In the genomic region with DNA sequence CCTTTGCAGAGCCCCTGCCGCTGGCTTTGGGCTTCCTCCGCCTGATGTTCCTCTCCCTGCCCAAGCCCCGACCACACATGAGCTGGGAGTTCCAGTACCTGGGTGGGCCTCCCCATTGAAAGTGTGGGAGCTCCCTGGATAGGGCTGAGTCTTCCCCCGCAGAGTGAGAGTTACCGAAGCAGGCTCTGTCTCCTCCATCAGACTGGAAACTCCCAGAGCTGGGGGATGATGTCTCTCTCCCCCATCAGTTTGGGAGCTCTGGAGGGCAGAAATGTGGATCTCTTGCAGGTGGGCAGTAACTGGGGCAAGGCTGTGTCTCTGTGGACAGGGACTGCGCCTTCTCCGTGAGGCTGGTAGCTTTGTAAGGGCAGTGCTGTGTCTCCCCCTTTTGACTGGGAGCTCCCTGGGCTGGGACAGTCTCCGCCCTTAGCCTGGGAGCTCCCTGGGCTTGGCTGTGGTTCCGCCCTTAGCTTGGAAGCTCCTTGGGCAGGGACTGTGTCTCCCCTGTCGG, we compare ENCODE assay signal across 8 cellular contexts. TPM values are rescaled to one million over a fixed set of nuclear protein-coding genes. Genes with fewer than 3 reads are reported as not detected.
DNase-seq lines count a peak whose midpoint lies in the region; ATAC-seq, FAIRE-seq and TF ChIP-seq lines count a peak whose summit lies in the region.

No MANE protein-coding gene starts in this region.

- CTCF ChIA-PET in Calu3 (lab: Charles Lee) (interaction anchor here (0.6 to 0.9 kb wide), 2 partner anchors 74 to 161 kb away, joined by 3 to 4 read pairs; no protein-coding TSS in a partner anchor), mammary epithelial cell (lab: Charles Lee; ENCODE audit: low non-redundant PET) (interaction anchor here (0.7 kb wide), 1 partner anchor 356 kb away, joined by 10 read pairs; no protein-coding TSS in a partner anchor), HEK293T (lab: Yijun Ruan, JAX) (interaction anchor here (0.9 to 1.7 kb wide), 2 partner anchors 17 to 120 kb away, joined by 3 read pairs; partner anchors contain the start of gene MISP3)

- no peaks in the 10 kb centered on the region for H3K27me3 Mint-ChIP-seq in Calu3 (ENCODE audit: unreplicated experiment)

- H4K20me1 ChIP-seq in MM.1S (ENCODE audit: insufficient read depth, low read length): no peaks in the 10 kb centered on the region
- H4K20me1 ChIP-seq in mammary epithelial cell (ENCODE audit: insufficient read depth, low read length): no peaks in the 10 kb centered on the region
- H4K20me1 ChIP-seq in keratinocyte (ENCODE audit: control insufficient read depth, extremely low read depth, insufficient read depth, low read length): no peaks in the 10 kb centered on the region

- H3K27ac ChIP-seq in MM.1S (ENCODE audit: low read length): no peak overlapping the region
- peak overlapping the region; percentile 30 for H3K27ac ChIP-seq in mammary epithelial cell (ENCODE audit: insufficient read depth, low read depth, low read length)
- H3K27ac ChIP-seq in keratinocyte (ENCODE audit: control insufficient read depth, insufficient read depth, low read length): peak overlapping the region; percentile 46

- dilution Hi-C loops in mammary epithelial cell (cut with HindIII; ENCODE audit: low sequenced_read_pairs) (loop anchor here (5.0 kb wide), 4 partner anchors 44 to 459 kb away; no protein-coding TSS in a partner anchor), keratinocyte (cut with MboI; ENCODE audit: extremely low pct_ligation_motif_present, low sequenced_read_pairs) (no loop called here)

- POLR2A ChIA-PET in HEK293T (lab: Yijun Ruan, JAX): interaction anchor here (0.5 to 2.4 kb wide), 10 partner anchors 14 to 544 kb away, joined by 3 to 9 read pairs (median 4); partner anchors contain the start of genes IL27RA, MISP3, PODNL1 and RFX1

- in situ Hi-C loops in mammary epithelial cell (cut with MboI; ENCODE audit: low sequenced_read_pairs in 2 of 2): no loop called here

- no peaks in the 10 kb centered on the region for H3K9me3 Mint-ChIP-seq in Calu3 (ENCODE audit: low read depth, unreplicated experiment)

- H3K4me3 Mint-ChIP-seq in Calu3 (ENCODE audit: low read depth, unreplicated experiment): peak overlapping the region; percentile 73

- peak overlapping the region; percentile 39 for H3K27ac Mint-ChIP-seq in Calu3 (ENCODE audit: unreplicated experiment)

- no peaks in the 10 kb centered on the region for H3K27me3 ChIP-seq in MM.1S (replicated peaks; ENCODE audit: insufficient read depth, low read length)
- no peaks in the 10 kb centered on the region for H3K27me3 ChIP-seq in mammary epithelial cell (ENCODE audit: insufficient read depth, low read length)
- no peaks in the 10 kb centered on the region for H3K27me3 ChIP-seq in keratinocyte (ENCODE audit: control insufficient read depth, extremely low read depth, insufficient read depth, low read length)

- H3K9ac ChIP-seq in MM.1S (ENCODE audit: low read length): peak overlapping the region; percentile 80
- peak overlapping the region; percentile 60 for H3K9ac ChIP-seq in mammary epithelial cell (ENCODE audit: insufficient read depth, low read length)
- H3K9ac ChIP-seq in keratinocyte (ENCODE audit: control insufficient read depth, extremely low read depth, insufficient read depth, low read length): peak overlapping the region; percentile 72

- TF ChIP-seq CTCF in Calu3 (IDR thresholded peaks at IDR 0.05; ENCODE audit: unreplicated experiment): no peak
- 0 out of 2 replicates have a peak, but pooled peaks have one; percentile 5 for TF ChIP-seq CTCF in MM.1S (IDR thresholded peaks at IDR 0.05; ENCODE audit: low read length)
- peak; percentile 16 to 50 for TF ChIP-seq CTCF in mammary epithelial cell (conservative IDR thresholded peaks at IDR 0.05 in 1 of 2, IDR thresholded peaks at IDR 0.05 in 1 of 2; ENCODE audit: extremely low read depth in 1 of 2, insufficient read depth in 1 of 2, low read depth in 1 of 2, low read length in 2 of 2)
- TF ChIP-seq CTCF in keratinocyte (optimal IDR thresholded peaks at IDR 0.05 in 1 of 3, IDR thresholded peaks at IDR 0.05 in 1 of 3, conservative IDR thresholded peaks at IDR 0.05 in 1 of 3; ENCODE audit: extremely low read depth in 1 of 3, insufficient read depth in 2 of 3, low read length in 3 of 3): peak in 2 of 3 experiments; percentile 17 to 69

- no TSS peak for BruUV-seq in Calu3 (replicated peaks; lab: Mats Ljungman, UMichigan)
- BruUV-seq in mammary epithelial cell (replicated peaks; lab: Mats Ljungman, UMichigan): TSS peak; percentile 46

- H2AFZ ChIP-seq in MM.1S (ENCODE audit: low read length) (no peak overlapping the region), mammary epithelial cell (ENCODE audit: low read depth, low read length) (peak overlapping the region; percentile 6), keratinocyte (ENCODE audit: control insufficient read depth, low read length) (no peak overlapping the region)

- H3K9me2 ChIP-seq in MM.1S (replicated peaks; ENCODE audit: insufficient read depth, low read length): no peaks in the 10 kb centered on the region

- DNase-seq in Calu3 (peak; percentile 27), MM.1S (no peak), mammary epithelial cell (peak; percentile 71), keratinocyte (ENCODE audit: low read depth, low spot score) (no peak), HEK293T (ENCODE audit: extremely low spot score) (no peak)
- DNase-seq in stimulated activated naive CD8-positive, alpha-beta T cell treated with anti-CD3 and anti-CD28 coated beads, Interleukin-15, Interleukin-2, amounts not matched to agents 100 U/mL and 50 U/mL, for 24 hours: peak; percentile 15

- H3F3A ChIP-seq in MM.1S (ENCODE audit: insufficient read depth, low read length): no peaks in the 10 kb centered on the region

- H3K4me1 Mint-ChIP-seq in Calu3 (ENCODE audit: low read depth, unreplicated experiment): no peaks in the 10 kb centered on the region

- H3K4me3 ChIP-seq in MM.1S (ENCODE audit: low read length) (peak overlapping the region; percentile 80), mammary epithelial cell (replicated peaks in 1 of 3; ENCODE audit: insufficient read depth in 1 of 3, low read depth in 2 of 3, low read length in 3 of 3) (peak overlapping the region; percentile 47 to 86 (median 84)), keratinocyte (ENCODE audit: control insufficient read depth in 2 of 3, extremely low read depth in 1 of 3, insufficient read depth in 2 of 3, low read depth in 1 of 3, low read length in 3 of 3) (peak overlapping the region; percentile 62 to 99 (median 78))

- no peaks in the 10 kb centered on the region for H3K36me3 ChIP-seq in MM.1S (replicated peaks; ENCODE audit: insufficient read depth, low read length)
- H3K36me3 ChIP-seq in mammary epithelial cell (ENCODE audit: insufficient read depth, low read length): no peaks in the 10 kb centered on the region
- H3K36me3 ChIP-seq in keratinocyte (ENCODE audit: control insufficient read depth in 2 of 2, extremely low read depth in 1 of 2, insufficient read depth in 2 of 2, low read length in 2 of 2): peaks cover 16 to 23% of the 10 kb centered on the region in 2 experiments

- no peaks in the 10 kb centered on the region for H3K9me3 ChIP-seq in MM.1S (replicated peaks; ENCODE audit: insufficient read depth, low read length)
- no peaks in the 10 kb centered on the region for H3K9me3 ChIP-seq in mammary epithelial cell (replicated peaks; ENCODE audit: insufficient read depth, low read length)
- no peaks in the 10 kb centered on the region for H3K9me3 ChIP-seq in keratinocyte (ENCODE audit: control insufficient read depth, low read depth, low read length)

- peak; percentile 77 for FAIRE-seq in keratinocyte (lab: Jason Lieb, UNC)

- H3K4me2 ChIP-seq in MM.1S (ENCODE audit: low read depth, low read length): peak overlapping the region; percentile 93
- H3K4me2 ChIP-seq in mammary epithelial cell (ENCODE audit: insufficient read depth, low read depth, low read length): peak overlapping the region; percentile 80
- peak overlapping the region; percentile 87 for H3K4me2 ChIP-seq in keratinocyte (ENCODE audit: control insufficient read depth, extremely low read depth, insufficient read depth, low read depth, low read length)

- 3% methylated on average over 8 of the region's 10 CpGs for WGBS in mammary epithelial cell (ENCODE audit: low coverage, missing lambda C conversion rate)

- H3K4me1 ChIP-seq in MM.1S (ENCODE audit: low read length) (peaks cover 10% of the 10 kb centered on the region), mammary epithelial cell (ENCODE audit: insufficient read depth, low read length) (peaks cover 11% of the 10 kb centered on the region), keratinocyte (ENCODE audit: control insufficient read depth, extremely low read depth, insufficient read depth, low read length) (peaks cover 9% of the 10 kb centered on the region)

- H3K9me1 ChIP-seq in keratinocyte (ENCODE audit: control insufficient read depth, extremely low read depth, insufficient read depth, low read length): no peaks in the 10 kb centered on the region

- H3K79me2 ChIP-seq in MM.1S (ENCODE audit: low read length): peaks cover 21% of the 10 kb centered on the region
- H3K79me2 ChIP-seq in mammary epithelial cell (ENCODE audit: insufficient read depth, low read length): peaks cover 39% of the 10 kb centered on the region
- H3K79me2 ChIP-seq in keratinocyte (ENCODE audit: control insufficient read depth, insufficient read depth, low read length): peaks cover 19% of the 10 kb centered on the region

- no peak for ATAC-seq in stimulated activated naive CD8-positive, alpha-beta T cell treated with anti-CD3 and anti-CD28 coated beads, Interleukin-15, Interleukin-2, amounts not matched to agents 100 U/mL and 50 U/mL, for 24 hours
- no peak for ATAC-seq in GM21723 (IDR thresholded peaks at IDR 0.05; ENCODE audit: unreplicated experiment)
- ATAC-seq in HG02885 (IDR thresholded peaks at IDR 0.05; ENCODE audit: poor library complexity, unreplicated experiment): no peak

- peaks cover 35% of the 10 kb centered on the region for H3K36me3 Mint-ChIP-seq in Calu3 (ENCODE audit: insufficient read depth, unreplicated experiment)

- intact Hi-C loops in Calu3 (cut with micrococcal nuclease; ENCODE audit: unreplicated experiment) (no loop called here), mammary epithelial cell (cut with micrococcal nuclease) (loop anchor here (1.0 to 5.0 kb wide), 3 partner anchors 46 to 119 kb away; partner anchors contain the start of genes BRME1, CC2D1A and MISP3)

RNA-seq across cellular contexts. Expression of gene DCAF15, which starts 0.8 kb away (rescaled TPM):
- total RNA-seq in Calu3 (2022) (34.0 and 35.5 TPM in 2 replicates), mammary epithelial cell (10 to 100 TPM; 15.2 to 31.3 TPM)
- polyA plus RNA-seq in mammary epithelial cell (34.4 TPM), keratinocyte (15.1 to 22.2 TPM (median 18.7 TPM) in 3 replicates)
- polyA minus RNA-seq in mammary epithelial cell (12.9 TPM), keratinocyte (18.4 to 36.6 TPM (median 22.3 TPM) in 3 replicates)
- polyA plus RNA-seq in keratinocyte (2011; ENCODE audit: low read depth): 7.4 TPM
- 5.6 and 12.1 TPM in 2 replicates for polyA plus RNA-seq in keratinocyte (2011; cell fraction: cytosol; rRNA removed)
- 41.5 and 54.4 TPM in 2 replicates for polyA plus RNA-seq in keratinocyte (2011; cell fraction: nucleus; rRNA removed)
- 18.5 and 20.1 TPM in 2 replicates for polyA plus RNA-seq in keratinocyte (2012; ENCODE audit: low replicate concordance)
- 8.8 TPM for polyA minus RNA-seq in keratinocyte (2011; cell fraction: cytosol; rRNA and poly(A)+ RNA removed)
- polyA minus RNA-seq in keratinocyte (2011; cell fraction: nucleus; rRNA and poly(A)+ RNA removed): 13.2 and 17.0 TPM in 2 replicates

RNA-seq across cellular contexts. Expression of gene PODNL1, which starts 14.9 kb away (rescaled TPM):
- not detected in 2 replicates for total RNA-seq in Calu3 (2022)
- 1 to 10 TPM; 3.8 to 7.1 TPM for total RNA-seq in mammary epithelial cell
- polyA plus RNA-seq in mammary epithelial cell: 3.6 TPM
- polyA minus RNA-seq in mammary epithelial cell: not detected
- polyA plus RNA-seq in keratinocyte: 1.0 to 2.1 TPM (median 1.5 TPM) in 3 replicates
- 1.7 TPM for polyA plus RNA-seq in keratinocyte (2011; ENCODE audit: low read depth)
- polyA plus RNA-seq in keratinocyte (2011; cell fraction: cytosol; rRNA removed): 1.9 and 3.1 TPM in 2 replicates
- polyA plus RNA-seq in keratinocyte (2011; cell fraction: nucleus; rRNA removed): 3.1 and 4.3 TPM in 2 replicates
- 2.2 and 3.9 TPM in 2 replicates for polyA plus RNA-seq in keratinocyte (2012; ENCODE audit: low replicate concordance)
- polyA minus RNA-seq in keratinocyte: 0.45 to 2.1 TPM (median 0.85 TPM) in 3 replicates
- 4.0 TPM for polyA minus RNA-seq in keratinocyte (2011; cell fraction: cytosol; rRNA and poly(A)+ RNA removed)
- 1.5 and 2.0 TPM in 2 replicates for polyA minus RNA-seq in keratinocyte (2011; cell fraction: nucleus; rRNA and poly(A)+ RNA removed)

RNA-seq across cellular contexts. Expression of gene CC2D1A, which starts 47.1 kb away (rescaled TPM):
- total RNA-seq in Calu3 (2022): 37.2 and 41.7 TPM in 2 replicates
- 10 to 100 TPM; 31.7 to 58.8 TPM for total RNA-seq in mammary epithelial cell
- 21.0 TPM for polyA plus RNA-seq in mammary epithelial cell
- 16.1 TPM for polyA minus RNA-seq in mammary epithelial cell
- polyA plus RNA-seq in keratinocyte: 11.2 to 15.6 TPM (median 14.7 TPM) in 3 replicates
- 33.3 TPM for polyA plus RNA-seq in keratinocyte (2011; ENCODE audit: low read depth)
- 6.7 and 13.2 TPM in 2 replicates for polyA plus RNA-seq in keratinocyte (2011; cell fraction: cytosol; rRNA removed)
- 36.5 and 49.5 TPM in 2 replicates for polyA plus RNA-seq in keratinocyte (2011; cell fraction: nucleus; rRNA removed)
- polyA plus RNA-seq in keratinocyte (2012; ENCODE audit: low replicate concordance): 18.5 and 22.1 TPM in 2 replicates
- 13.6 to 45.7 TPM (median 15.7 TPM) in 3 replicates for polyA minus RNA-seq in keratinocyte
- polyA minus RNA-seq in keratinocyte (2011; cell fraction: cytosol; rRNA and poly(A)+ RNA removed): 17.5 TPM
- 16.7 and 18.5 TPM in 2 replicates for polyA minus RNA-seq in keratinocyte (2011; cell fraction: nucleus; rRNA and poly(A)+ RNA removed)

RNA-seq across cellular contexts. Expression of gene BRME1, which starts 47.2 kb away (rescaled TPM):
- total RNA-seq in Calu3 (2022) (1.0 and 1.5 TPM in 2 replicates), mammary epithelial cell (1 to 10 TPM; 1.0 to 3.8 TPM)
- polyA plus RNA-seq in mammary epithelial cell (2.2 TPM), keratinocyte (0.22 to 0.57 TPM (median 0.26 TPM) in 3 replicates)
- polyA minus RNA-seq in mammary epithelial cell (1.0 TPM), keratinocyte (0.38 to 0.56 TPM in 2 of 3 replicates, not detected in the other)
- not detected for polyA plus RNA-seq in keratinocyte (2011; ENCODE audit: low read depth)
- 0.17 and 0.30 TPM in 2 replicates for polyA plus RNA-seq in keratinocyte (2011; cell fraction: cytosol; rRNA removed)
- polyA plus RNA-seq in keratinocyte (2011; cell fraction: nucleus; rRNA removed): 0.43 and 0.61 TPM in 2 replicates
- 0.44 and 0.71 TPM in 2 replicates for polyA plus RNA-seq in keratinocyte (2012; ENCODE audit: low replicate concordance)
- polyA minus RNA-seq in keratinocyte (2011; cell fraction: cytosol; rRNA and poly(A)+ RNA removed): 1.5 TPM
- polyA minus RNA-seq in keratinocyte (2011; cell fraction: nucleus; rRNA and poly(A)+ RNA removed): not detected in 2 replicates

RNA-seq across cellular contexts. Expression of gene RFX1, which starts 53.0 kb away (rescaled TPM):
- total RNA-seq in Calu3 (2022): 13.8 and 14.9 TPM in 2 replicates
- 10 to 100 TPM in 1 of 2 donors, 1 to 10 TPM in 1; 2.7 to 12.0 TPM for total RNA-seq in mammary epithelial cell
- 1.2 TPM for polyA plus RNA-seq in mammary epithelial cell
- 3.8 TPM for polyA minus RNA-seq in mammary epithelial cell
- polyA plus RNA-seq in keratinocyte: 0.45 to 0.97 TPM (median 0.48 TPM) in 3 replicates
- 3.7 TPM for polyA plus RNA-seq in keratinocyte (2011; ENCODE audit: low read depth)
- 0.44 and 1.0 TPM in 2 replicates for polyA plus RNA-seq in keratinocyte (2011; cell fraction: cytosol; rRNA removed)
- polyA plus RNA-seq in keratinocyte (2011; cell fraction: nucleus; rRNA removed): 3.0 and 3.7 TPM in 2 replicates
- 4.0 and 4.3 TPM in 2 replicates for polyA plus RNA-seq in keratinocyte (2012; ENCODE audit: low replicate concordance)
- 0.42 to 6.6 TPM (median 0.76 TPM) in 3 replicates for polyA minus RNA-seq in keratinocyte
- polyA minus RNA-seq in keratinocyte (2011; cell fraction: cytosol; rRNA and poly(A)+ RNA removed): 4.2 TPM
- polyA minus RNA-seq in keratinocyte (2011; cell fraction: nucleus; rRNA and poly(A)+ RNA removed): 3.4 and 9.2 TPM in 2 replicates

Comparison
In these comparisons a context has a peak if more than half of its experiments do, and no peak if none do; other contexts are left out.
1. DNase-seq: peak in Calu3 (single experiment), mammary epithelial cell (single experiment) and stimulated activated naive CD8-positive, alpha-beta T cell treated with anti-CD3 and anti-CD28 coated beads, Interleukin-15, Interleukin-2, amounts not matched to agents 100 U/mL and 50 U/mL, for 24 hours (single experiment); none in MM.1S (single experiment), keratinocyte (single experiment) and HEK293T (single experiment).
2. Peak in every context shown above with its lines, with median percentiles within 50 percentile points of each other: H3K4me2 ChIP-seq, H3K4me3 ChIP-seq and H3K9ac ChIP-seq.